ENCODE assay signal across 18 cellular contexts in genomic region chr12:84408936-84409335, GRCh38.
"Had no signal": no experiment of that assay in that cellular context is flagged by ENCODE, and none has a peak within 500 bp of the region (broad histone marks: within the 10 kb centered on the region; RNA-seq: fewer than 3 reads in every experiment).

No MANE protein-coding gene starts in this region.

- H3K27me3 ChIP-seq: hepatocyte, neural progenitor cell, ovary, stomach, testis, upper lobe of left lung had no signal

- H3K9me3 ChIP-seq: ovary, stomach, testis, upper lobe of left lung had no signal

- H2AFZ ChIP-seq: hepatocyte, neural progenitor cell had no signal

- H3K27ac Mint-ChIP-seq: activated T-helper 17 cell treated with anti-CD3 and anti-CD28 coated beads, Interleukin-2, amount 50 U/mL, for 72 hours; neural progenitor cell had no signal

- H3K4me1 Mint-ChIP-seq: activated T-helper 17 cell treated with anti-CD3 and anti-CD28 coated beads, Interleukin-2, amount 50 U/mL, for 72 hours; neural progenitor cell had no signal

- H3K4me2 ChIP-seq: hepatocyte, neural progenitor cell had no signal

- H3K27me3 Mint-ChIP-seq: activated T-helper 17 cell treated with anti-CD3 and anti-CD28 coated beads, Interleukin-2, amount 50 U/mL, for 72 hours had no signal

- H3K4me3 ChIP-seq: coronary artery, hepatocyte, lung, neural progenitor cell, ovary, stomach, testis, upper lobe of left lung had no signal

- H3K36me3 Mint-ChIP-seq: neural progenitor cell had no signal

- H3K27ac ChIP-seq: coronary artery, hepatocyte, neural progenitor cell, ovary, stomach, testis, upper lobe of left lung had no signal

- H3K4me1 ChIP-seq: neural progenitor cell, stomach, testis, upper lobe of left lung had no signal

- H3K36me3 ChIP-seq: neural progenitor cell, ovary, stomach, upper lobe of left lung had no signal

- H3K79me2 ChIP-seq: hepatocyte had no signal

- H3K9me3 Mint-ChIP-seq: neural progenitor cell had no signal

- DNase-seq: activated CD4-positive, alpha-beta T cell treated with anti-CD3 and anti-CD28 coated beads, Interleukin-2, amount 50 U/mL, for 48 hours; activated CD4-positive, CD25-positive, alpha-beta regulatory T cell treated with anti-CD3 and anti-CD28 coated beads, Interleukin-2, amount 50 U/mL, for 72 hours; activated naive CD4-positive, alpha-beta T cell treated with Interleukin-2 at 50 U/mL for 16 hours; aorta; caudate nucleus; islet precursor cell; ovary; stimulated activated CD4-positive, alpha-beta T cell treated with anti-CD3 and anti-CD28 coated beads, Interleukin-1b, Interleukin-23, amount 100 ng/mL, for 48 hours; stomach; testis; upper lobe of left lung had no signal

- H3K4me3 Mint-ChIP-seq: activated T-helper 17 cell treated with anti-CD3 and anti-CD28 coated beads, Interleukin-2, amount 50 U/mL, for 72 hours; neural progenitor cell had no signal

- ATAC-seq: activated T-helper 17 cell treated with anti-CD3 and anti-CD28 coated beads, Interleukin-2, amount 50 U/mL, for 72 hours; esophagus mucosa; sciatic nerve had no signal
